In the genomic region with DNA sequence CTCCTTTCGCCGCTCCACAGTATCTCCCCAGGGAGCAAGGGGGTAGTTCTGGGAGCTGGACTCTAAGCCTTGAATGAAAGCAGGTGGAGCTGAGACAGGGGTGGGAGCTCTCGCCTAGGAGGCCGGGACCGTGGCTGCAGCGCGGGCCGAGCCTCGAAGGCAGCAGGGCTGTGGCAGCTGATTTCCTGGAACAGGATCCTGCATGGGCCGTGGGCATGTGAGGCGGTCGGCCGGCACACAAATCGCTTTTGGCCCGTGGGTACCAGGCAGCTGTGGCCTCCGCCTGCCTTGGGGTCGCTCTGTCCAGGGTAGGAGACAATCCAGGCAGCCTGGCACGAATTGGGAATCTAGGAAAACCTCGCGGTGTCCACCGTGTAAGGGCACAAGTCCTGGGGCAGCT, we compare ENCODE assay signal across 21 cellular contexts. TPM values are rescaled to one million over a fixed set of nuclear protein-coding genes. Genes with fewer than 3 reads are reported as not detected.
DNase-seq lines count a peak whose midpoint lies in the region; ATAC-seq and TF ChIP-seq lines count a peak whose summit lies in the region.
"Had no signal": no experiment of that assay in that cellular context is flagged by ENCODE, and none has a peak within 500 bp of the region (broad histone marks: within the 10 kb centered on the region; RNA-seq: fewer than 3 reads in every experiment).

No MANE protein-coding gene starts in this region.

- intact Hi-C loops in heart right ventricle (cut with DNase I) = loop anchor here in 1 of 10 donors (5.0 kb wide), 1 partner anchor 179 kb away; no protein-coding TSS in a partner anchor
- intact Hi-C loops in Right ventricle myocardium inferior (cut with DNase I) = loop anchor here (10.0 kb wide), 1 partner anchor 447 kb away; a partner anchor contains a TSS

- H3K4me3 ChIP-seq in heart right ventricle (peak overlapping the region in 7 of 10 donors; percentile 23 to 53 (median 45)), brain microvascular endothelial cell (ENCODE audit: low read depth, low read length) (peak overlapping the region; percentile 47), suprapubic skin (peak overlapping the region; percentile 41)
- H3K4me3 ChIP-seq: ovary had no signal

- TF ChIP-seq POLR2A in suprapubic skin (IDR thresholded peaks at IDR 0.05) = no peak

- TF ChIP-seq CTCF in heart right ventricle (IDR thresholded peaks at IDR 0.05) (no peak), brain microvascular endothelial cell (IDR thresholded peaks at IDR 0.05; ENCODE audit: low read depth, low read length, missing control alignments) (no peak), suprapubic skin (IDR thresholded peaks at IDR 0.05) (no peak)

- WGBS in heart right ventricle, 2 donors = 53 to 60% methylated on average over 16 to 21 of the region's 21 CpGs
- 73% methylated on average over 18 of the region's 21 CpGs for WGBS in suprapubic skin

- ATAC-seq in heart right ventricle (peak in 1 of 8 donors; percentile 38), Right ventricle myocardium inferior (no peak), GM19395 (IDR thresholded peaks at IDR 0.05; ENCODE audit: unreplicated experiment) (no peak)
- ATAC-seq: left colon; stimulated activated naive CD8-positive, alpha-beta T cell treated with anti-CD3 and anti-CD28 coated beads, Interleukin-15, Interleukin-2, amounts not matched to agents 100 U/mL and 50 U/mL, for 24 hours had no signal

- H3K4me3 Mint-ChIP-seq in immature natural killer cell = peak overlapping the region in 3 of 5 donors; percentile 51 to 58 (median 58)

- peaks cover 1 to 18% (median 2%) of the 10 kb centered on the region in 3 donors for H3K27me3 Mint-ChIP-seq in immature natural killer cell (ENCODE audit: low read depth in 3 of 3)

- H3K9me3 Mint-ChIP-seq in immature natural killer cell = peaks cover 0 to 2% (median 0%) of the 10 kb centered on the region in 6 donors
- H3K9me3 Mint-ChIP-seq: CD4-positive, CD25-positive, alpha-beta regulatory T cell had no signal

- H3K27ac Mint-ChIP-seq in immature natural killer cell = no peak overlapping the region
- H3K27ac Mint-ChIP-seq: CD4-positive, CD25-positive, alpha-beta regulatory T cell had no signal

- H3K27me3 ChIP-seq in heart right ventricle (peaks cover 0 to 54% (median 0%) of the 10 kb centered on the region in 7 donors), brain microvascular endothelial cell (replicated peaks) (no peaks in the 10 kb centered on the region), suprapubic skin (no peaks in the 10 kb centered on the region)
- H3K27me3 ChIP-seq: ovary, upper lobe of left lung had no signal

- H3K27ac ChIP-seq in heart right ventricle (no peak overlapping the region), brain microvascular endothelial cell (no peak overlapping the region), suprapubic skin (no peak overlapping the region)
- H3K27ac ChIP-seq: ovary, upper lobe of left lung had no signal

- peaks cover 14 to 19% of the 10 kb centered on the region in 2 donors for H3K4me1 Mint-ChIP-seq in immature natural killer cell

- H3K36me3 ChIP-seq in heart right ventricle (no peaks in the 10 kb centered on the region), brain microvascular endothelial cell (replicated peaks) (no peaks in the 10 kb centered on the region), suprapubic skin (no peaks in the 10 kb centered on the region)
- H3K36me3 ChIP-seq: ovary, sigmoid colon, upper lobe of left lung had no signal

- in situ Hi-C loops in brain microvascular endothelial cell (cut with HindIII; ENCODE audit: low pct_ligation_motif_present, low sequenced_read_pairs) = no loop called here

- H3K9me3 ChIP-seq in heart right ventricle (no peaks in the 10 kb centered on the region), suprapubic skin (no peaks in the 10 kb centered on the region)
- H3K9me3 ChIP-seq: sigmoid colon, upper lobe of left lung had no signal

- no peaks in the 10 kb centered on the region for H3K36me3 Mint-ChIP-seq in immature natural killer cell
- H3K36me3 Mint-ChIP-seq: CD4-positive, CD25-positive, alpha-beta regulatory T cell had no signal

- DNase-seq in heart right ventricle (peak in 1 of 2 donors; percentile 10), Right ventricle myocardium inferior (ENCODE audit: missing footprints) (no peak), brain microvascular endothelial cell (no peak), immature natural killer cell (no peak), suprapubic skin (ENCODE audit: low spot score in 2 of 2) (no peak), NCI-H2107 treated with DMSO at 0.1 percent for 48 hours (lab: John Stamatoyannopoulos, UW; ENCODE audit: unreplicated experiment) (no peak)
- no peak for DNase-seq in activated naive CD4-positive, alpha-beta T cell (lab: John Stamatoyannopoulos, UW)
- DNase-seq: CD4-positive, CD25-positive, alpha-beta regulatory T cell; cerebellar nuclear complex; DMS79 treated with DMSO at 0.1 percent for 48 hours; effector memory CD4-positive, alpha-beta T cell; left colon; NCI-H1048; NCI-H526 treated with DMSO at 0.1 percent for 48 hours; OCI-M1; ovary; sigmoid colon; T-helper 2 cell had no signal

- no peak for TF ChIP-seq EP300 in suprapubic skin (IDR thresholded peaks at IDR 0.05)

- peaks cover 0 to 22% (median 13%) of the 10 kb centered on the region in 9 donors for H3K4me1 ChIP-seq in heart right ventricle
- peaks cover 19% of the 10 kb centered on the region for H3K4me1 ChIP-seq in suprapubic skin

RNA-seq across cellular contexts. Expression of a gene that starts 1.0 kb away (rescaled TPM):
- under 1 TPM in 4 of 10 donors, not detected in 6; 0.13 to 0.32 (median 0.25) TPM for total RNA-seq in heart right ventricle
- under 1 TPM in 1 of 2 donors, not detected in 1; 0.19 TPM for polyA plus RNA-seq in heart right ventricle
- total RNA-seq in Right ventricle myocardium inferior = 0.24 TPM
- not detected for polyA plus RNA-seq in immature natural killer cell
- not detected for total RNA-seq in suprapubic skin
- total RNA-seq: CD4-positive, CD25-positive, alpha-beta regulatory T cell; left colon; ovary had no signal
- polyA plus RNA-seq: CD4-positive, CD25-positive, alpha-beta regulatory T cell had no signal
